ENCODE assay signal across 17 cellular contexts in genomic region chr13:109816979-109817275, GRCh38. TPM values are rescaled to one million over a fixed set of nuclear protein-coding genes. Genes with fewer than 3 reads are reported as not detected.
DNase-seq lines count a peak whose midpoint lies in the region; ATAC-seq, FAIRE-seq and TF ChIP-seq lines count a peak whose summit lies in the region.
"Had no signal": no experiment of that assay in that cellular context is flagged by ENCODE, and none has a peak within 500 bp of the region (broad histone marks: within the 10 kb centered on the region; RNA-seq: fewer than 3 reads in every experiment).

No MANE protein-coding gene starts in this region.

- POLR2A ChIA-PET in PC-3 (lab: Charles Lee; ENCODE audit: unreplicated experiment), result no interaction called here
- POLR2A ChIA-PET in H1 (lab: Charles Lee; ENCODE audit: partially characterized antibody), result no interaction called here
- POLR2A ChIA-PET in OCI-LY7 (lab: Charles Lee), result no interaction called here
- POLR2A ChIA-PET in T-cell (lab: Charles Lee), result no interaction called here

- H3K4me3 Mint-ChIP-seq in T-cell, result no peak overlapping the region

- TF ChIP-seq CTCF in PC-3 (conservative IDR thresholded peaks at IDR 0.05; ENCODE audit: low read depth, low read length) (no peak), H1 (IDR thresholded peaks at IDR 0.05; ENCODE audit: control extremely low read depth in 1 of 3, insufficient read depth in 1 of 3, low read depth in 1 of 3, low read length in 3 of 3) (no peak), OCI-LY7 (conservative IDR thresholded peaks at IDR 0.05; ENCODE audit: low read length) (no peak)

- H3K4me1 Mint-ChIP-seq in T-cell, result no peaks in the 10 kb centered on the region

- no peak overlapping the region for H4K91ac ChIP-seq in H1 (replicated peaks; ENCODE audit: insufficient read length, low read length)
- no peak overlapping the region for H4K91ac ChIP-seq in neuronal stem cell (ENCODE audit: low read depth, low read length, poor library complexity)

- H3F3A ChIP-seq in PC-3 (ENCODE audit: low read length, unreplicated experiment), result no peaks in the 10 kb centered on the region

- H3K27me3 Mint-ChIP-seq in T-cell, result peaks cover 21 to 40% of the 10 kb centered on the region in 2 donors

- H3K36me3 Mint-ChIP-seq in T-cell, result no peaks in the 10 kb centered on the region

- TF ChIP-seq EP300 in H1 (IDR thresholded peaks at IDR 0.05; ENCODE audit: borderline replicate concordance in 1 of 2, low read depth in 2 of 2, low read length in 2 of 2), result no peak

- H3K23me2 ChIP-seq in H1 (ENCODE audit: low read depth, low read length), result no peaks in the 10 kb centered on the region

- no peak overlapping the region for H2BK15ac ChIP-seq in H1 (ENCODE audit: low read length)
- no peak overlapping the region for H2BK15ac ChIP-seq in neuronal stem cell (ENCODE audit: low read length)

- no peak overlapping the region for H2BK12ac ChIP-seq in H1 (ENCODE audit: low read depth, low read length)
- no peak overlapping the region for H2BK12ac ChIP-seq in neuronal stem cell (ENCODE audit: low read length)

- H3K4me1 ChIP-seq in PC-3 (ENCODE audit: insufficient read depth, low read length) (peaks cover 31% of the 10 kb centered on the region), H1 (replicated peaks in 1 of 4; ENCODE audit: control insufficient read depth in 3 of 4, insufficient read depth in 4 of 4, low read length in 3 of 4) (peaks cover 0 to 7% (median 5%) of the 10 kb centered on the region in 4 experiments; a peak in 2 of 7 replicates), neuronal stem cell (ENCODE audit: control insufficient read depth in 2 of 2, insufficient read depth in 1 of 2, low read depth in 1 of 2, low read length in 2 of 2) (peaks cover 3 to 15% of the 10 kb centered on the region in 2 donors), OCI-LY7 (ENCODE audit: insufficient read depth, low read length, poor library complexity, severe bottlenecking) (no peaks in the 10 kb centered on the region)
- H3K4me1 ChIP-seq: left lung, tibial artery had no signal

- no peak for TF ChIP-seq RAD21 in H1 (IDR thresholded peaks at IDR 0.05 in 1 of 2, conservative IDR thresholded peaks at IDR 0.05 in 1 of 2; ENCODE audit: low read depth in 2 of 2, low read length in 2 of 2)

- no peak overlapping the region for H3K56ac ChIP-seq in H1 (replicated peaks; ENCODE audit: insufficient read length, low read depth, low read length)

- H3K14ac ChIP-seq in H1 (ENCODE audit: insufficient read length) (no peak overlapping the region), neuronal stem cell (ENCODE audit: low read length) (no peak overlapping the region)

- BruUV-seq in PC-3 (replicated peaks; lab: Mats Ljungman, UMichigan) (no TSS peak), OCI-LY7 (replicated peaks; lab: Mats Ljungman, UMichigan) (no TSS peak)

- H3K79me1 ChIP-seq in H1 (ENCODE audit: low read depth, low read length) (no peaks in the 10 kb centered on the region), neuronal stem cell (ENCODE audit: low read depth, low read length) (no peaks in the 10 kb centered on the region)

- H3K23ac ChIP-seq in H1 (ENCODE audit: insufficient read length) (no peak overlapping the region), neuronal stem cell (ENCODE audit: low read depth, low read length, poor library complexity) (no peak overlapping the region)

- ATAC-seq in PC-3 (peak; percentile 50), T-cell (replicated peaks in 1 of 4) (no peak)
- ATAC-seq: left lung had no signal

- no peak overlapping the region for H2BK5ac ChIP-seq in H1 (ENCODE audit: low read depth, low read length)
- H2BK5ac ChIP-seq in neuronal stem cell (ENCODE audit: low read length), result no peak overlapping the region

- CTCF ChIA-PET in PC-3 (lab: Charles Lee) (no interaction called here), H1 (lab: Charles Lee; ENCODE audit: partially characterized antibody) (no interaction called here), OCI-LY7 (lab: Charles Lee; ENCODE audit: unreplicated experiment) (no interaction called here), T-cell (lab: Charles Lee) (no interaction called here)

- H3K36me3 ChIP-seq in PC-3 (ENCODE audit: low read depth, low read length) (no peaks in the 10 kb centered on the region), H1 (ENCODE audit: control insufficient read depth in 2 of 4, insufficient read depth in 4 of 4, low read length in 3 of 4) (no peaks in the 10 kb centered on the region), neuronal stem cell (replicated peaks in 1 of 2; ENCODE audit: control insufficient read depth in 2 of 2, insufficient read depth in 2 of 2, low read length in 2 of 2) (no peaks in the 10 kb centered on the region), OCI-LY7 (ENCODE audit: insufficient read depth, low read length) (no peaks in the 10 kb centered on the region)
- H3K36me3 ChIP-seq: BLaER1, left lung, tibial artery had no signal

- H3K27ac Mint-ChIP-seq in T-cell, result no peak overlapping the region

- no peak overlapping the region; the same call in 1 of the 2 replicates for H3K4me3 ChIP-seq in PC-3 (ENCODE audit: low read length)
- H3K4me3 ChIP-seq in H1 (ENCODE audit: extremely low read depth in 1 of 4, insufficient read depth in 2 of 4, low read depth in 3 of 4, low read length in 4 of 4), result peak overlapping the region in 1 of 4 experiments; percentile 5; a peak in 1 of 8 replicates
- no peak overlapping the region for H3K4me3 ChIP-seq in neuronal stem cell (ENCODE audit: low read length in 2 of 2)
- no peak overlapping the region for H3K4me3 ChIP-seq in OCI-LY7 (ENCODE audit: low read depth, low read length, poor library complexity, severe bottlenecking)
- H3K4me3 ChIP-seq: BLaER1, left lung, skin epidermis, tibial artery had no signal

- H3K9me2 ChIP-seq in PC-3 (replicated peaks; ENCODE audit: low read length) (no peaks in the 10 kb centered on the region), OCI-LY7 (ENCODE audit: insufficient read depth, low read length) (no peaks in the 10 kb centered on the region)

- H3K27ac ChIP-seq in PC-3 (ENCODE audit: low read length) (peak overlapping the region; percentile 3), H1 (ENCODE audit: low read depth, low read length) (peak overlapping the region; percentile 39; the same call in 1 of the 2 replicates), neuronal stem cell (replicated peaks; ENCODE audit: low read length) (no peak overlapping the region), OCI-LY7 (ENCODE audit: low read depth, low read length, poor library complexity, severe bottlenecking) (no peak overlapping the region)
- H3K27ac ChIP-seq: left lung, skin epidermis, tibial artery had no signal

- H3K9me3 Mint-ChIP-seq in T-cell, result no peaks in the 10 kb centered on the region

- peak overlapping the region; percentile 7 for H3K4me2 ChIP-seq in PC-3 (ENCODE audit: low read length)
- 0 out of 4 replicates have a peak overlapping the region, but pooled peaks of 1 of the 2 experiments have one; percentile 45 for H3K4me2 ChIP-seq in H1 (ENCODE audit: insufficient read depth in 1 of 2, low read depth in 2 of 2, low read length in 2 of 2)
- H3K4me2 ChIP-seq in neuronal stem cell (ENCODE audit: insufficient read depth, low read length, poor library complexity, severe bottlenecking), result no peak overlapping the region
- H3K4me2 ChIP-seq in OCI-LY7 (ENCODE audit: low read length), result no peak overlapping the region

- H2AK5ac ChIP-seq in H1 (ENCODE audit: low read depth, low read length) (peak overlapping the region; percentile 0; the same call in 1 of the 2 replicates), neuronal stem cell (ENCODE audit: low read depth, low read length) (no peak overlapping the region)

- H2BK120ac ChIP-seq in H1 (replicated peaks; ENCODE audit: low read depth, low read length) (no peak overlapping the region), neuronal stem cell (ENCODE audit: low read depth, low read length) (no peak overlapping the region)

- H3K18ac ChIP-seq in H1 (ENCODE audit: extremely low read depth, low read length), result no peak overlapping the region
- no peak overlapping the region for H3K18ac ChIP-seq in neuronal stem cell (ENCODE audit: low read length)

- H3K79me2 ChIP-seq in PC-3 (ENCODE audit: low read length) (no peaks in the 10 kb centered on the region), H1 (ENCODE audit: control insufficient read depth in 1 of 2, insufficient read depth in 2 of 2, low read length in 2 of 2) (no peaks in the 10 kb centered on the region), OCI-LY7 (ENCODE audit: insufficient read depth, low read depth, low read length) (no peaks in the 10 kb centered on the region)

- WGBS in H1 (ENCODE audit: extremely low coverage in 1 of 2, insufficient coverage in 1 of 2, insufficient read length in 1 of 2, insufficient replicate concordance in 2 of 2, low coverage in 1 of 2, low lambda C conversion rate in 2 of 2, missing lambda C conversion rate in 1 of 2), 2 experiments, result 78% methylated on average over 2 of the region's 2 CpGs; no CpG with 5 or more reads in 1 of the 2 experiments
- no CpG with 5 or more reads among the region's 2 CpGs for WGBS in neuronal stem cell (ENCODE audit: extremely low coverage in 2 of 2, insufficient read length in 2 of 2, insufficient replicate concordance in 1 of 2), 2 donors

- FAIRE-seq in H1 (lab: Jason Lieb, UNC), result no peak

- DNase-seq in ELR (ENCODE audit: low read depth) (peak; percentile 13), PC-3 (peak; percentile 69), H1 (ENCODE audit: low read depth in 1 of 2, low spot score in 2 of 2) (no peak), neuronal stem cell (ENCODE audit: low spot score) (no peak), OCI-LY7 (ENCODE audit: low spot score) (no peak), CD1c-positive myeloid dendritic cell (ENCODE audit: extremely low spot score) (no peak), T-cell (no peak), SHP77 treated with DMSO at 0.1 percent for 48 hours (lab: John Stamatoyannopoulos, UW) (no peak)
- DNase-seq: activated CD4-positive, alpha-beta T cell treated with anti-CD3 and anti-CD28 coated beads for 4 hours; activated naive CD4-positive, alpha-beta T cell treated with Interleukin-2 at 50 U/mL for 16 hours; Kasumi-1; left lung; NCI-H1436; NCI-H226; tibial artery had no signal

- H3K9ac ChIP-seq in PC-3 (ENCODE audit: low read length) (no peak overlapping the region), H1 (replicated peaks in 1 of 4; ENCODE audit: extremely low read depth in 1 of 4, low read depth in 3 of 4, low read length in 3 of 4) (no peak overlapping the region), neuronal stem cell (ENCODE audit: low read depth, low read length, poor library complexity) (no peak overlapping the region)
- H3K9ac ChIP-seq: BLaER1 had no signal

- no peak for TF ChIP-seq POLR2A in H1 (IDR thresholded peaks at IDR 0.05; ENCODE audit: control extremely low read depth in 1 of 2, low read depth in 2 of 2, low read length in 2 of 2)

- H3K9me3 ChIP-seq in PC-3 (ENCODE audit: low read length), result no peaks in the 10 kb centered on the region
- H3K9me3 ChIP-seq in H1 (ENCODE audit: insufficient read depth in 2 of 2, low read depth in 1 of 2, low read length in 1 of 2), result no peaks in the 10 kb centered on the region
- H3K9me3 ChIP-seq in neuronal stem cell (replicated peaks in 1 of 2; ENCODE audit: control insufficient read depth in 2 of 2, insufficient read depth in 1 of 2, low read depth in 1 of 2, low read length in 2 of 2), result peaks cover 0 to 4% of the 10 kb centered on the region in 2 donors
- no peaks in the 10 kb centered on the region for H3K9me3 ChIP-seq in OCI-LY7 (ENCODE audit: low read length)
- H3K9me3 ChIP-seq: BLaER1, left lung, tibial artery had no signal

- H4K8ac ChIP-seq in H1 (ENCODE audit: extremely low read depth, insufficient read depth, low read length), result no peak overlapping the region
- H4K8ac ChIP-seq in neuronal stem cell (ENCODE audit: low read depth, low read length), result no peak overlapping the region

- H2AFZ ChIP-seq in PC-3 (ENCODE audit: low read length) (no peak overlapping the region; the same call in 1 of the 2 replicates), H1 (ENCODE audit: low read length) (no peak overlapping the region), neuronal stem cell (ENCODE audit: low read length) (peak overlapping the region; percentile 24), OCI-LY7 (ENCODE audit: low read length) (no peak overlapping the region)

- intact Hi-C loops in PC-3 (cut with micrococcal nuclease), result no loop called here
- intact Hi-C loops in OCI-LY7 (cut with micrococcal nuclease; ENCODE audit: unreplicated experiment), result no loop called here

- H3K27me3 ChIP-seq in PC-3 (ENCODE audit: low read length), result no peaks in the 10 kb centered on the region
- H3K27me3 ChIP-seq in H1 (replicated peaks in 1 of 4; ENCODE audit: control insufficient read depth in 3 of 4, extremely low read depth in 1 of 4, insufficient read depth in 3 of 4, low read length in 3 of 4), result no peaks in the 10 kb centered on the region; a peak in 1 of 7 replicates
- H3K27me3 ChIP-seq in neuronal stem cell (ENCODE audit: control insufficient read depth in 3 of 3, insufficient read depth in 3 of 3, low read depth in 1 of 3, low read length in 3 of 3), result peaks cover 0 to 3% (median 2%) of the 10 kb centered on the region in 3 experiments
- H3K27me3 ChIP-seq: BLaER1, left lung, tibial artery had no signal

- H3K4ac ChIP-seq in H1 (replicated peaks; ENCODE audit: insufficient read length, low read depth, low read length) (no peak overlapping the region), neuronal stem cell (ENCODE audit: low read length) (no peak overlapping the region)

- no peaks in the 10 kb centered on the region for H4K20me1 ChIP-seq in PC-3 (ENCODE audit: low read length)
- no peaks in the 10 kb centered on the region for H4K20me1 ChIP-seq in H1 (replicated peaks in 1 of 2; ENCODE audit: control insufficient read depth in 1 of 2, insufficient read depth in 2 of 2, low read length in 2 of 2)
- no peaks in the 10 kb centered on the region for H4K20me1 ChIP-seq in OCI-LY7 (ENCODE audit: insufficient read depth, low read length)
- H4K20me1 ChIP-seq: BLaER1 had no signal

- H2BK20ac ChIP-seq in H1 (ENCODE audit: low read length), result no peak overlapping the region

- H4K5ac ChIP-seq in H1 (ENCODE audit: insufficient read length, low read depth, low read length), result no peak overlapping the region

RNA-seq across cellular contexts. Expression of gene IRS2, which starts 30.5 kb away (rescaled TPM):
- total RNA-seq in PC-3 (2014; rRNA removed) (5.6 and 7.5 TPM in 2 replicates), OCI-LY7 (2022) (2.7 and 2.9 TPM in 2 replicates), T-cell (10 to 100 TPM; 22.1 to 95.7 (median 25.7) TPM)
- 16.7 and 17.0 TPM in 2 replicates for total RNA-seq in H1 (2021; fragmentation: NEBNext Ultra II Directional; extraction: Animal tissue kit (Norgen Biotek cat#: 25700))
- 2.6 and 3.8 TPM in 2 replicates for polyA plus RNA-seq in H1 (2011; rRNA removed)
- 2.7 TPM for polyA plus RNA-seq in H1 (2011; cell fraction: cytosol; rRNA removed)
- polyA plus RNA-seq in H1 (2011; cell fraction: nucleus; rRNA removed), result 5.0 TPM
- 4.8 to 6.0 TPM (median 5.3 TPM) in 4 replicates for polyA plus RNA-seq in H1 (2012, experiment 1 of 2)
- polyA plus RNA-seq in H1 (2012, experiment 2 of 2), result 3.8 TPM
- polyA plus RNA-seq in H1 (2013, experiment 1 of 2), result 5.1 TPM
- polyA plus RNA-seq in H1 (2013, experiment 2 of 2), result 5.3 TPM
- 1.7 and 2.3 TPM in 2 replicates for polyA minus RNA-seq in H1 (2011; rRNA and poly(A)+ RNA removed)
- polyA minus RNA-seq in H1 (2011; cell fraction: cytosol; rRNA and poly(A)+ RNA removed), result 8.1 TPM
- 15.0 TPM for polyA minus RNA-seq in H1 (2011; cell fraction: nucleus; rRNA and poly(A)+ RNA removed)
- polyA plus RNA-seq in neuronal stem cell (2013, experiment 1 of 2), result 18.1 TPM
- 18.9 TPM for polyA plus RNA-seq in neuronal stem cell (2013, experiment 2 of 2)
- total RNA-seq in OCI-LY7 (2014; rRNA removed; shearing (Covaris generic)), result 0.63 and 0.77 TPM in 2 replicates

Comparison
In these comparisons a context has a peak if more than half of its experiments do, and no peak if none do; other contexts are left out.
1. DNase-seq: peak in ELR (single experiment) and PC-3 (single experiment); none in H1 (0 of 2), neuronal stem cell (single experiment), OCI-LY7 (single experiment), CD1c-positive myeloid dendritic cell (single experiment), T-cell (0 of 34) and SHP77 treated with DMSO at 0.1 percent for 48 hours (single experiment).
2. H3K27ac ChIP-seq: peak in PC-3 (single experiment) and H1 (single experiment); none in neuronal stem cell (single experiment) and OCI-LY7 (single experiment).